In genomic region chr1:145425436-145426029, GRCh38 we compare ENCODE assay signal across 8 cellular contexts. TPM values are rescaled to one million over a fixed set of nuclear protein-coding genes. Genes with fewer than 3 reads are reported as not detected.
DNase-seq lines count a peak whose midpoint lies in the region; ATAC-seq lines count a peak whose summit lies in the region.

Gene NBPF20 (minus strand): TSS chr1:145425603. CDS start chr1:145405272, 20,331 bp downstream.

- intact Hi-C loops in left colon (cut with DNase I, micrococcal nuclease), result no loop called here

- in situ Hi-C loops in ACHN (cut with HindIII; ENCODE audit: low pct_ligation_motif_present, low pct_unique_long_range_greater_than_20kb, low sequenced_read_pairs), result no loop called here

- DNase-seq in ACHN (peak; percentile 86), NCI-H2227 treated with DMSO at 0.1 percent for 48 hours (lab: John Stamatoyannopoulos, UW) (peak; percentile 79), cerebellum (ENCODE audit: low spot score) (peak; percentile 83), left colon (peak; percentile 75 to 85)
- peak; percentile 72 for DNase-seq in activated CD4-positive, alpha-beta T cell treated with anti-CD3 and anti-CD28 coated beads for 1 hour
- peak; percentile 46 to 65 for DNase-seq in stimulated activated CD4-positive, alpha-beta T cell treated with anti-CD3 and anti-CD28 coated beads, Interleukin-1b, Interleukin-23, amount 100 ng/mL, for 1 hour (ENCODE audit: low read depth in 2 of 2)

- peak; percentile 66 for ATAC-seq in GM18873 (IDR thresholded peaks at IDR 0.05; ENCODE audit: low FRiP score, unreplicated experiment)
- ATAC-seq in HG03135 (IDR thresholded peaks at IDR 0.05; ENCODE audit: unreplicated experiment), result peak; percentile 94
- ATAC-seq in left colon, result peak; percentile 98

RNA-seq across cellular contexts. Expression of gene NBPF20, which starts in this region (rescaled TPM):
- total RNA-seq in cerebellum (10.8 TPM), left colon (1 to 10 TPM; 2.0 to 2.1 TPM)

Comparison
In these comparisons a context has a peak if more than half of its experiments do, and no peak if none do; other contexts are left out.
1. Peak in every context shown above with its lines: DNase-seq and ATAC-seq.